ENCODE assay signal across 8 cellular contexts in genomic region chr7:101243786-101244384, GRCh38. TPM values are rescaled to one million over a fixed set of nuclear protein-coding genes. Genes with fewer than 3 reads are reported as not detected.
DNase-seq lines count a peak whose midpoint lies in the region; ATAC-seq and TF ChIP-seq lines count a peak whose summit lies in the region.

No MANE protein-coding gene starts in this region.

- 15 to 30% methylated on average over 14 to 27 of the region's 27 CpGs for WGBS in body of pancreas, 2 donors

- H3K4me2 ChIP-seq in Karpas-422 (ENCODE audit: low read depth, low read length, poor library complexity, severe bottlenecking): peak overlapping the region; percentile 99

- peaks cover 53% of the 10 kb centered on the region for H3K79me2 ChIP-seq in Karpas-422 (ENCODE audit: low read length)

- no peak for TF ChIP-seq POLR2A in body of pancreas (IDR thresholded peaks at IDR 0.05)

- H3K4me1 ChIP-seq in Karpas-422 (ENCODE audit: low read length) (peaks cover 22% of the 10 kb centered on the region), body of pancreas (peaks cover 40% of the 10 kb centered on the region)

- H3K9ac ChIP-seq in Karpas-422 (ENCODE audit: low read length): peak overlapping the region; percentile 100

- H3K9me3 ChIP-seq in Karpas-422 (ENCODE audit: low read length): no peaks in the 10 kb centered on the region
- H3K9me3 ChIP-seq in body of pancreas: no peaks in the 10 kb centered on the region

- peak overlapping the region; percentile 100 for H3K4me3 ChIP-seq in Karpas-422 (ENCODE audit: low read length)
- peak overlapping the region; percentile 59 to 90 for H3K4me3 ChIP-seq in body of pancreas

- TF ChIP-seq CTCF in body of pancreas (IDR thresholded peaks at IDR 0.05): no peak

- peaks cover 9% of the 10 kb centered on the region; the same call in 1 of the 2 replicates for H4K20me1 ChIP-seq in Karpas-422 (ENCODE audit: insufficient read depth, low read depth, low read length)

- peaks cover 7% of the 10 kb centered on the region; the same call in 1 of the 2 replicates for H3K36me3 ChIP-seq in Karpas-422 (ENCODE audit: insufficient read depth, low read length)
- no peaks in the 10 kb centered on the region for H3K36me3 ChIP-seq in body of pancreas (replicated peaks in 1 of 2; ENCODE audit: insufficient read depth in 1 of 2, low read depth in 2 of 2)

- peak; percentile 47 for DNase-seq in EH (ENCODE audit: low read depth)
- no peak for DNase-seq in Karpas-422
- DNase-seq in body of pancreas: peak in 1 of 4 donors; percentile 30
- DNase-seq in substantia nigra (lab: John Stamatoyannopoulos, UW): peak in 12 of 49 donors; percentile 27 to 86 (median 52)
- no peak for DNase-seq in activated effector memory CD4-positive, alpha-beta T cell treated with Interleukin-2 at 50 U/mL for 16 hours

- intact Hi-C loops in body of pancreas (cut with DNase I): no loop called here

- ATAC-seq in body of pancreas: no peak
- no peak for ATAC-seq in GM21381 (IDR thresholded peaks at IDR 0.05; ENCODE audit: unreplicated experiment)
- no peak for ATAC-seq in GM19351 (IDR thresholded peaks at IDR 0.05; ENCODE audit: unreplicated experiment)

- H3K9me2 ChIP-seq in Karpas-422 (replicated peaks; ENCODE audit: insufficient read depth, low read length): no peaks in the 10 kb centered on the region

- H2AFZ ChIP-seq in Karpas-422 (ENCODE audit: low read length): no peak overlapping the region

- H3K27ac ChIP-seq in Karpas-422 (ENCODE audit: low read length) (no peak overlapping the region), body of pancreas (peak overlapping the region; percentile 91 to 95 (median 94)), layer of hippocampus (ENCODE audit: low read depth, low read length) (peak overlapping the region; percentile 100), substantia nigra (ENCODE audit: low read depth, low read length, poor library complexity, severe bottlenecking) (peak overlapping the region; percentile 100)

- H3K27me3 ChIP-seq in Karpas-422 (ENCODE audit: low read length) (no peaks in the 10 kb centered on the region), body of pancreas (no peaks in the 10 kb centered on the region), layer of hippocampus (ENCODE audit: control insufficient read depth, insufficient read depth, low read length) (no peaks in the 10 kb centered on the region)

RNA-seq across cellular contexts. Expression of gene FIS1, which starts 1.0 kb away (rescaled TPM):
- total RNA-seq in Karpas-422 (2014; rRNA removed; shearing (Covaris generic); ENCODE audit: low replicate concordance): 104 and 210 TPM in 2 replicates
- total RNA-seq in body of pancreas: 100 to 1,000 TPM in 1 of 2 donors, 10 to 100 TPM in 1; 88.2 to 148 TPM

RNA-seq across cellular contexts. Expression of gene CLDN15, which starts 6.3 kb away (rescaled TPM):
- total RNA-seq in Karpas-422 (2014; rRNA removed; shearing (Covaris generic); ENCODE audit: low replicate concordance): 12.2 and 13.7 TPM in 2 replicates
- 10 to 100 TPM in 1 of 2 donors, 1 to 10 TPM in 1; 7.3 to 22.1 TPM for total RNA-seq in body of pancreas

RNA-seq across cellular contexts. Expression of gene ZNHIT1, which starts 25.9 kb away (rescaled TPM):
- total RNA-seq in Karpas-422 (2014; rRNA removed; shearing (Covaris generic); ENCODE audit: low replicate concordance): 50.9 and 116 TPM in 2 replicates
- total RNA-seq in body of pancreas: 10 to 100 TPM; 51.4 to 74.8 TPM

RNA-seq across cellular contexts. Expression of gene PLOD3, which starts 26.5 kb away (rescaled TPM):
- 11.1 and 20.5 TPM in 2 replicates for total RNA-seq in Karpas-422 (2014; rRNA removed; shearing (Covaris generic); ENCODE audit: low replicate concordance)
- 10 to 100 TPM; 23.9 to 56.0 TPM for total RNA-seq in body of pancreas

RNA-seq across cellular contexts. Expression of gene MOGAT3, which starts 43.0 kb away (rescaled TPM):
- total RNA-seq in Karpas-422 (2014; rRNA removed; shearing (Covaris generic); ENCODE audit: low replicate concordance): not detected in 2 replicates
- not detected for total RNA-seq in body of pancreas
